Comparison of ENCODE assay signal across 9 cellular contexts in genomic region chr2:184597571-184597980, GRCh38. TPM values are rescaled to one million over a fixed set of nuclear protein-coding genes. Genes with fewer than 3 reads are reported as not detected.
DNase-seq lines count a peak whose midpoint lies in the region; ATAC-seq, FAIRE-seq and TF ChIP-seq lines count a peak whose summit lies in the region.
"Had no signal": no experiment of that assay in that cellular context is flagged by ENCODE, and none has a peak within 500 bp of the region (broad histone marks: within the 10 kb centered on the region; RNA-seq: fewer than 3 reads in every experiment).

No MANE protein-coding gene starts in this region.

- peak overlapping the region; percentile 92 for H2BK120ac ChIP-seq in mesenchymal stem cell (ENCODE audit: low read depth, low read length)

- ATAC-seq in HG03108 (IDR thresholded peaks at IDR 0.05; ENCODE audit: unreplicated experiment) = peak; percentile 24
- no peak for ATAC-seq in GM18520 (IDR thresholded peaks at IDR 0.05; ENCODE audit: unreplicated experiment)

- no peaks in the 10 kb centered on the region for H3K36me3 ChIP-seq in endothelial cell of umbilical vein (ENCODE audit: control insufficient read depth in 2 of 2, extremely low read depth in 1 of 2, insufficient read depth in 2 of 2, low read length in 2 of 2)
- H3K36me3 ChIP-seq in mesenchymal stem cell (ENCODE audit: control insufficient read depth in 1 of 2, insufficient read depth in 2 of 2, low read depth in 1 of 2, low read length in 2 of 2) = peaks cover 0 to 3% of the 10 kb centered on the region in 2 experiments
- no peaks in the 10 kb centered on the region for H3K36me3 ChIP-seq in thyroid gland

- peak overlapping the region in 1 of 2 experiments; percentile 60 for H3K14ac ChIP-seq in mesenchymal stem cell (ENCODE audit: low read length in 2 of 2)

- H2AFZ ChIP-seq in endothelial cell of umbilical vein (ENCODE audit: low read depth, low read length) = peak overlapping the region; percentile 78
- peak overlapping the region; percentile 76 for H2AFZ ChIP-seq in mesenchymal stem cell (ENCODE audit: low read depth, low read length)

- H3K9ac ChIP-seq in endothelial cell of umbilical vein (replicated peaks; ENCODE audit: extremely low read depth, insufficient read depth, low read length) = peak overlapping the region; percentile 54
- H3K9ac ChIP-seq in mesenchymal stem cell (ENCODE audit: low read length) = peak overlapping the region; percentile 84

- H3K4me3 ChIP-seq in endothelial cell of umbilical vein (replicated peaks in 1 of 3; ENCODE audit: insufficient read depth in 1 of 3, low read depth in 1 of 3, low read length in 3 of 3) = peak overlapping the region; percentile 58 to 75 (median 73)
- H3K4me3 ChIP-seq in mesenchymal stem cell (ENCODE audit: insufficient read depth in 1 of 2, low read depth in 1 of 2, low read length in 2 of 2) = peak overlapping the region; percentile 85
- peak overlapping the region in 2 of 3 donors; percentile 7 to 32 for H3K4me3 ChIP-seq in thyroid gland (replicated peaks in 1 of 3)

- peak overlapping the region; percentile 80 for H2BK15ac ChIP-seq in mesenchymal stem cell (ENCODE audit: low read depth, poor library complexity, severe bottlenecking)

- no peaks in the 10 kb centered on the region for H3K79me2 ChIP-seq in endothelial cell of umbilical vein (ENCODE audit: control insufficient read depth, insufficient read depth, low read length)

- peak overlapping the region; percentile 83 for H4K91ac ChIP-seq in mesenchymal stem cell (ENCODE audit: low read length)

- FAIRE-seq in endothelial cell of umbilical vein (lab: Jason Lieb, UNC) = no peak

- intact Hi-C loops in endothelial cell of umbilical vein (cut with micrococcal nuclease) = loop anchor here (1.0 to 10.0 kb wide), 3 partner anchors 37 to 1353 kb away; no protein-coding TSS in a partner anchor
- intact Hi-C loops in thyroid gland (cut with DNase I) = no loop called here

- H3K18ac ChIP-seq in mesenchymal stem cell (ENCODE audit: low read depth in 1 of 2, low read length in 2 of 2) = peak overlapping the region; percentile 95 to 98

- H4K8ac ChIP-seq in mesenchymal stem cell (ENCODE audit: low read length) = peak overlapping the region; percentile 84

- DNase-seq in DMS 273 (lab: John Stamatoyannopoulos, UW; ENCODE audit: unreplicated experiment) = peak; percentile 54
- no peak for DNase-seq in DMS 273 treated with DMSO at 0.1 percent for 48 hours (lab: John Stamatoyannopoulos, UW)
- peak; percentile 68 for DNase-seq in SKM-1 (lab: John Stamatoyannopoulos, UW; ENCODE audit: unreplicated experiment)
- DNase-seq in endothelial cell of umbilical vein (ENCODE audit: low read depth, low spot score) = peak; percentile 65
- peak; percentile 83 for DNase-seq in mesenchymal stem cell
- peak; percentile 2 to 3 for DNase-seq in thyroid gland

- TF ChIP-seq POLR2A in endothelial cell of umbilical vein (IDR thresholded peaks at IDR 0.05; ENCODE audit: low read depth, low read length) = no peak
- TF ChIP-seq POLR2A in thyroid gland (IDR thresholded peaks at IDR 0.05) = no peak

- H3K4me1 ChIP-seq in endothelial cell of umbilical vein (ENCODE audit: control insufficient read depth, extremely low read depth, insufficient read depth, low read length) (peaks cover 12% of the 10 kb centered on the region), mesenchymal stem cell (ENCODE audit: control insufficient read depth, insufficient read depth, low read depth, low read length) (peaks cover 8% of the 10 kb centered on the region), thyroid gland (peaks cover 0 to 11% of the 10 kb centered on the region in 2 donors)

- CTCF ChIA-PET in endothelial cell of umbilical vein (lab: Charles Lee) = interaction anchor here (1.5 to 2.0 kb wide), 5 partner anchors 12 to 1348 kb away, joined by 4 to 15 read pairs (median 10); partner anchors contain the start of gene FSIP2

- H3K4me2 ChIP-seq in endothelial cell of umbilical vein (ENCODE audit: insufficient read depth, low read length) = peak overlapping the region; percentile 78
- peak overlapping the region; percentile 99 for H3K4me2 ChIP-seq in mesenchymal stem cell (ENCODE audit: low read length, poor library complexity, severe bottlenecking)

- no peaks in the 10 kb centered on the region for H3K79me1 ChIP-seq in mesenchymal stem cell (replicated peaks; ENCODE audit: low read length, poor library complexity, severe bottlenecking)

- no peak overlapping the region for H2AK5ac ChIP-seq in mesenchymal stem cell (ENCODE audit: low read length, severe bottlenecking)

- peak overlapping the region in 1 of 2 experiments; percentile 52 for H3K23ac ChIP-seq in mesenchymal stem cell (ENCODE audit: low read length in 2 of 2)

- no peaks in the 10 kb centered on the region for H3K9me3 ChIP-seq in endothelial cell of umbilical vein (replicated peaks; ENCODE audit: control insufficient read depth, insufficient read depth, low read length)
- no peaks in the 10 kb centered on the region for H3K9me3 ChIP-seq in mesenchymal stem cell (ENCODE audit: control insufficient read depth, low read length)
- no peaks in the 10 kb centered on the region for H3K9me3 ChIP-seq in thyroid gland

- no peak overlapping the region for H2BK5ac ChIP-seq in mesenchymal stem cell (ENCODE audit: low read depth, low read length, poor library complexity, severe bottlenecking)

- WGBS in mesenchymal stem cell = 0% methylated on average over 9 of the region's 14 CpGs
- WGBS in thyroid gland, 2 donors = 4 to 5% methylated on average over 14 of the region's 14 CpGs

- peak overlapping the region; percentile 42 to 92 for H2BK12ac ChIP-seq in mesenchymal stem cell (ENCODE audit: low read length in 2 of 2)

- H3K27me3 ChIP-seq in endothelial cell of umbilical vein (ENCODE audit: control insufficient read depth in 2 of 2, insufficient read depth in 2 of 2, low read length in 2 of 2) = peaks cover 12 to 34% of the 10 kb centered on the region in 2 experiments
- peaks cover 0 to 5% of the 10 kb centered on the region in 2 experiments for H3K27me3 ChIP-seq in mesenchymal stem cell (ENCODE audit: control insufficient read depth in 1 of 2, insufficient read depth in 1 of 2, low read length in 2 of 2)
- H3K27me3 ChIP-seq in thyroid gland = no peaks in the 10 kb centered on the region

- POLR2A ChIA-PET in endothelial cell of umbilical vein (lab: Charles Lee) = no interaction called here

- TF ChIP-seq CTCF in endothelial cell of umbilical vein (IDR thresholded peaks at IDR 0.05; ENCODE audit: extremely low read depth in 1 of 2, insufficient read depth in 1 of 2, low read depth in 1 of 2, low read length in 2 of 2) (no peak), thyroid gland (IDR thresholded peaks at IDR 0.05) (no peak)

- dilution Hi-C loops in endothelial cell of umbilical vein (cut with MboI; ENCODE audit: extremely low pct_ligation_motif_present, low sequenced_read_pairs) = no loop called here

- no peaks in the 10 kb centered on the region for H3K9me1 ChIP-seq in endothelial cell of umbilical vein (replicated peaks; ENCODE audit: control insufficient read depth, extremely low read depth, insufficient read depth, low read length)

- peak overlapping the region; percentile 13 to 95 for H3K4ac ChIP-seq in mesenchymal stem cell (ENCODE audit: low read depth in 1 of 2, low read length in 2 of 2)

- BruUV-seq in endothelial cell of umbilical vein (replicated peaks; lab: Mats Ljungman, UMichigan) = no TSS peak

- H3K27ac ChIP-seq in endothelial cell of umbilical vein (ENCODE audit: insufficient read depth, low read depth, low read length) (peak overlapping the region; percentile 44), mesenchymal stem cell (ENCODE audit: low read length, poor library complexity, severe bottlenecking) (peak overlapping the region; percentile 35), thyroid gland (no peak overlapping the region)
- H3K27ac ChIP-seq: 22Rv1 had no signal

- H4K20me1 ChIP-seq in endothelial cell of umbilical vein (replicated peaks; ENCODE audit: control insufficient read depth, extremely low read depth, insufficient read depth, low read length) = no peaks in the 10 kb centered on the region

TF ChIP-seq in endothelial cell of umbilical vein, 7 proteins besides CTCF, POLR2A, EP300 and RAD21:
- TF ChIP-seq MYC (IDR thresholded peaks at IDR 0.05; ENCODE audit: low read depth, low read length) (no peak), EZH2 (IDR thresholded peaks at IDR 0.05; ENCODE audit: borderline replicate concordance, low read depth, low read length, severe bottlenecking) (peak; percentile 30)

RNA-seq across cellular contexts. Expression of gene ZNF804A, which starts 0.8 kb away (rescaled TPM):
- total RNA-seq in endothelial cell of umbilical vein (0.90 TPM in 1 of 2 replicates, not detected in the other), thyroid gland (1 to 10 TPM in 1 of 4 donors, under 1 TPM in 1, not detected in 2; 0.49 to 1.2 TPM)
- polyA plus RNA-seq in endothelial cell of umbilical vein = 0.21 and 0.22 TPM in 2 replicates
- 0.23 and 0.28 TPM in 2 replicates for polyA plus RNA-seq in endothelial cell of umbilical vein (2011; cell fraction: cytosol; rRNA removed)
- 0.21 and 0.41 TPM in 2 replicates for polyA plus RNA-seq in endothelial cell of umbilical vein (2011; cell fraction: nucleus; rRNA removed)
- polyA plus RNA-seq in endothelial cell of umbilical vein (2012) = 0.22 and 1.2 TPM in 2 replicates
- polyA minus RNA-seq in endothelial cell of umbilical vein = 0.11 and 0.32 TPM in 2 replicates
- 0.31 TPM for polyA minus RNA-seq in endothelial cell of umbilical vein (2011; cell fraction: cytosol; rRNA and poly(A)+ RNA removed)
- 0.58 and 0.67 TPM in 2 replicates for polyA minus RNA-seq in endothelial cell of umbilical vein (2011; cell fraction: nucleus; rRNA and poly(A)+ RNA removed)
- 16.5 TPM for polyA plus RNA-seq in mesenchymal stem cell (2013, experiment 1 of 2)
- 16.6 TPM for polyA plus RNA-seq in mesenchymal stem cell (2013, experiment 2 of 2)

Comparison
In these comparisons a context has a peak if more than half of its experiments do, and no peak if none do; other contexts are left out.
1. H3K27ac ChIP-seq: peak in endothelial cell of umbilical vein (single experiment) and mesenchymal stem cell (single experiment); none in thyroid gland (0 of 3).
2. H3K4me3 ChIP-seq: peak in every context shown above with its lines; median percentile 85 in mesenchymal stem cell; 73 in endothelial cell of umbilical vein; 20 in thyroid gland.